In the genomic region with DNA sequence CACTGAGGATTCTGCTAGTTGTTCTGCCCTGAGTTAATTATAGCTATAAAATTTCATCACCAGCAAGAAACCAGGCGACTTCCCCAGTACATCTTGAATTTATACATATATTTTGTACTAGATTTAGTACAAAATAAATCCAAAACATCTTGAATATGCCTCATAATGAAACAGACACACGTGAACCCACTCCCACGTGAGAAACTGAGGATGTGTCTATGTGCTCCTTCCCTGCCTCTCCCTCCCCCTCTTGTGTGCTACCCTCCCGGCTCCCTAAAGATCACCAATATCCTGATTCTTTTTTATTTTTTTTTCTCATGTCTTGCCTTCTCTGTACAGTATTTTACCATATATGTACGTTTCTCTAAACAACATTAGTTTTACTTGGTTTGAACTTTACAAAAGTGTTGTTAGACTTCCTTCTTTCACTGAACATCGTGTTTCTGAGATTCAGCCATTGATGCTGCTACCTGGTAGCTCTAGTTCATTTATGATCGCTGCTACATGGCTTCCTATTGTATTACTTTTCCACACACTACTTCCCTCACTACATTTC, we compare ENCODE assay signal across 8 cellular contexts. TPM values are rescaled to one million over a fixed set of nuclear protein-coding genes. Genes with fewer than 3 reads are reported as not detected.
DNase-seq lines count a peak whose midpoint lies in the region; ATAC-seq, FAIRE-seq and TF ChIP-seq lines count a peak whose summit lies in the region.

No MANE protein-coding gene starts in this region.

- 5% methylated on average over 7 of the region's 7 CpGs for WGBS in GM12878 (ENCODE audit: insufficient coverage, insufficient replicate concordance, low lambda C conversion rate, missing lambda C conversion rate)

- H3K4me1 ChIP-seq in GM12878 (ENCODE audit: control insufficient read depth, insufficient read depth, low read length) (peaks cover 9% of the 10 kb centered on the region; the same call in 1 of the 2 replicates), muscle layer of colon (ENCODE audit: insufficient read depth, low read length) (peaks cover 33% of the 10 kb centered on the region)

- DNase-seq in ELR (ENCODE audit: low read depth) (peak; percentile 8), NAMALWA (ENCODE audit: low spot score) (peak; percentile 51), GM12878 (ENCODE audit: low read depth, low spot score) (no peak), NCI-H2029 treated with DMSO at 0.1 percent for 48 hours (lab: John Stamatoyannopoulos, UW) (no peak), sciatic nerve (ENCODE audit: low spot score) (no peak), GM20000 (ENCODE audit: low spot score) (no peak), GM13976 (ENCODE audit: low spot score) (no peak)

- H3K4me3 ChIP-seq in GM12878: peak overlapping the region; percentile 85
- H3K4me3 ChIP-seq in muscle layer of colon (ENCODE audit: low read depth in 1 of 2, low read length in 2 of 2): peak overlapping the region; percentile 59 to 96

- ATAC-seq in GM12878 (no peak), sciatic nerve (no peak)

- TF ChIP-seq POLR2A in GM12878 (IDR thresholded peaks at IDR 0.05; ENCODE audit: low read depth, low read length): no peak

- peak overlapping the region; percentile 98 for H2AFZ ChIP-seq in GM12878 (ENCODE audit: control insufficient read depth, low read depth, low read length)

- H4K20me1 ChIP-seq in GM12878 (ENCODE audit: control insufficient read depth, insufficient read depth): no peaks in the 10 kb centered on the region; the same call in 1 of the 2 replicates

- H3K36me3 ChIP-seq in GM12878 (ENCODE audit: control insufficient read depth in 2 of 2, insufficient read depth in 2 of 2, low read length in 1 of 2) (no peaks in the 10 kb centered on the region; a peak in 1 of 4 replicates), muscle layer of colon (ENCODE audit: insufficient read depth, low read length) (no peaks in the 10 kb centered on the region)

- RAD21 ChIA-PET in GM12878 (lab: Charles Lee; ENCODE audit: unreplicated experiment): interaction anchor here (1.0 to 6.6 kb wide), 7 partner anchors 44 to 115 kb away, joined by 3 to 35 read pairs (median 11); no protein-coding TSS in a partner anchor

- H3K9me3 ChIP-seq in GM12878 (replicated peaks; ENCODE audit: control insufficient read depth, insufficient read depth, low read length) (no peaks in the 10 kb centered on the region), muscle layer of colon (ENCODE audit: low read length) (no peaks in the 10 kb centered on the region)

- peak overlapping the region; percentile 80 for H3K4me2 ChIP-seq in GM12878 (ENCODE audit: control insufficient read depth, insufficient read depth)

- peaks cover 12% of the 10 kb centered on the region for H3K79me2 ChIP-seq in GM12878 (ENCODE audit: control insufficient read depth, insufficient read depth, low read length)

- CTCF ChIA-PET in GM12878 (lab: Yijun Ruan, JAX): interaction anchor here (0.8 to 7.3 kb wide), 9 partner anchors 44 to 205 kb away, joined by 4 to 53 read pairs (median 5); no protein-coding TSS in a partner anchor

- H3K9ac ChIP-seq in GM12878 (ENCODE audit: control insufficient read depth, insufficient read depth, low read length): peak overlapping the region; percentile 81
- no peak overlapping the region for H3K9ac ChIP-seq in muscle layer of colon (ENCODE audit: low read length)

- no TSS peak for BruUV-seq in GM12878 (replicated peaks; lab: Mats Ljungman, UMichigan)

- H3K27me3 ChIP-seq in GM12878 (replicated peaks in 1 of 2; ENCODE audit: control insufficient read depth in 2 of 2, insufficient read depth in 2 of 2, low read length in 1 of 2) (no peaks in the 10 kb centered on the region), muscle layer of colon (ENCODE audit: control insufficient read depth in 1 of 2, insufficient read depth in 2 of 2, low read length in 2 of 2) (no peaks in the 10 kb centered on the region)

- H3K27ac ChIP-seq in GM12878 (ENCODE audit: control insufficient read depth, insufficient read depth): peak overlapping the region; percentile 72; the same call in 1 of the 2 replicates
- H3K27ac ChIP-seq in muscle layer of colon (ENCODE audit: low read depth, low read length): peak overlapping the region; percentile 53

- FAIRE-seq in GM12878 (lab: Jason Lieb, UNC): peak; percentile 44

- no peak for TF ChIP-seq EP300 in GM12878 (IDR thresholded peaks at IDR 0.05; ENCODE audit: borderline replicate concordance in 1 of 2, control insufficient read depth in 1 of 2, low read depth in 2 of 2, low read length in 2 of 2)

- in situ Hi-C loops in GM12878 (cut with MboI) (no loop called here), GM13976 (cut with MboI; ENCODE audit: low sequenced_read_pairs, unreplicated experiment) (no loop called here)

- POLR2A ChIA-PET in GM12878 (lab: Charles Lee): interaction anchor here (0.5 to 2.3 kb wide), 8 partner anchors 45 to 282 kb away, joined by 3 to 9 read pairs (median 4); no protein-coding TSS in a partner anchor

- intact Hi-C loops in GM12878 (cut with micrococcal nuclease; ENCODE audit: unreplicated experiment): loop anchor here (10.0 kb wide), 1 partner anchor 276 kb away; no protein-coding TSS in a partner anchor
- intact Hi-C loops in sciatic nerve (cut with DNase I): no loop called here

- no peak for TF ChIP-seq RAD21 in GM12878 (IDR thresholded peaks at IDR 0.05; ENCODE audit: insufficient read depth, low read depth, low read length)

- TF ChIP-seq CTCF in GM12878 (IDR thresholded peaks at IDR 0.05 in 2 of 3, conservative IDR thresholded peaks at IDR 0.05 in 1 of 3; ENCODE audit: control insufficient read depth in 2 of 3, extremely low read depth in 1 of 3, insufficient read depth in 1 of 3, low read depth in 3 of 3, low read length in 3 of 3): no peak
- TF ChIP-seq CTCF in GM20000 (IDR thresholded peaks at IDR 0.05; ENCODE audit: extremely low read depth, missing control alignments): no peak
- no peak for TF ChIP-seq CTCF in GM13976 (IDR thresholded peaks at IDR 0.05; ENCODE audit: borderline replicate concordance, control extremely low read depth, extremely low read depth, insufficient read depth, missing control alignments)

- SMC1A ChIA-PET in GM12878 (lab: Charles Lee; ENCODE audit: uncharacterized antibody, unreplicated experiment): interaction anchor here (1.0 to 7.5 kb wide), 13 partner anchors 16 to 276 kb away, joined by 3 to 84 read pairs (median 4); partner anchors contain the start of gene ARHGAP17

TF ChIP-seq in GM12878, 131 proteins besides CTCF, POLR2A, EP300 and RAD21:
- TF ChIP-seq YY1 (IDR thresholded peaks at IDR 0.05; ENCODE audit: low read depth, low read length) (peak; percentile 55; the same call in 1 of the 2 replicates), HDAC2 (IDR thresholded peaks at IDR 0.05) (no peak), BHLHE40 (IDR thresholded peaks at IDR 0.05; ENCODE audit: borderline replicate concordance in 1 of 2, low read depth in 2 of 2, low read length in 1 of 2) (peak in 1 of 2 experiments; percentile 34; a peak in 1 of 4 replicates), PAX5 (IDR thresholded peaks at IDR 0.05; ENCODE audit: borderline replicate concordance, low read depth, low read length) (no peak), NBN (IDR thresholded peaks at IDR 0.05) (0 out of 2 replicates have a peak, but pooled peaks have one; percentile 53), IKZF1 (conservative IDR thresholded peaks at IDR 0.05) (no peak), USF2 (IDR thresholded peaks at IDR 0.05; ENCODE audit: borderline replicate concordance, low read depth, low read length) (peak; percentile 26; the same call in 1 of the 2 replicates), RAD51 (IDR thresholded peaks at IDR 0.05) (peak; percentile 89), ATF7 (IDR thresholded peaks at IDR 0.05; ENCODE audit: low read depth) (peak; percentile 37; the same call in 1 of the 2 replicates)

RNA-seq across cellular contexts. Expression of gene LCMT1, which starts 1.1 kb away (rescaled TPM):
- total RNA-seq in GM12878 (2013; cell fraction: nucleolus; rRNA removed): 45.0 and 52.6 TPM in 2 replicates
- total RNA-seq in GM12878 (2014; rRNA removed) (22.3 and 24.8 TPM in 2 replicates), GM12878 (2014; rRNA removed; fragmentation: Illumina TruSeq; extraction: Trizol) (19.7 and 20.2 TPM in 2 replicates), GM12878 (2021) (35.6 and 37.0 TPM in 2 replicates), sciatic nerve (32.7 TPM)
- polyA plus RNA-seq in GM12878 (2011; ENCODE audit: low read depth): 29.4 TPM
- polyA plus RNA-seq in GM12878 (2011; rRNA removed) (31.2 and 36.2 TPM in 2 replicates), GM12878 (2014; fragmentation: Illumina TruSeq; extraction: Trizol) (30.9 and 35.5 TPM in 2 replicates), GM12878 (2014; fragmentation: Nextera tagmentation; extraction: Ambion mirVana) (10 to 100 TPM; 34.1 to 37.8 TPM), GM12878 (2014; rRNA removed) (22.2 and 24.3 TPM in 2 replicates), GM12878 (2016; fragmentation: Nextera tagmentation; extraction: Ambion mirVana) (10 to 100 TPM; 45.6 to 51.2 TPM)
- polyA plus RNA-seq in GM12878 (2011; cell fraction: cytosol; rRNA removed): 25.4 and 27.3 TPM in 2 replicates
- 20.8 and 23.2 TPM in 2 replicates for polyA plus RNA-seq in GM12878 (2011; cell fraction: nucleus; rRNA removed)
- 30.4 and 37.0 TPM in 2 replicates for polyA plus RNA-seq in GM12878 (2012)
- polyA minus RNA-seq in GM12878 (2011; rRNA and poly(A)+ RNA removed): 28.6 and 33.3 TPM in 2 replicates
- 14.2 and 15.3 TPM in 2 replicates for polyA minus RNA-seq in GM12878 (2011; cell fraction: cytosol; rRNA and poly(A)+ RNA removed)
- 15.6 and 24.3 TPM in 2 replicates for polyA minus RNA-seq in GM12878 (2011; cell fraction: nucleus; rRNA and poly(A)+ RNA removed)

Comparison
In these comparisons a context has a peak if more than half of its experiments do, and no peak if none do; other contexts are left out.
1. DNase-seq: peak in ELR (single experiment) and NAMALWA (single experiment); none in GM12878 (single experiment), NCI-H2029 treated with DMSO at 0.1 percent for 48 hours (single experiment), sciatic nerve (single experiment), GM20000 (single experiment) and GM13976 (single experiment).